10 cellular contexts compared by ENCODE assay signal in genomic region chr9:69186841-69187611, GRCh38. TPM values are rescaled to one million over a fixed set of nuclear protein-coding genes. Genes with fewer than 3 reads are reported as not detected.
DNase-seq lines count a peak whose midpoint lies in the region; ATAC-seq, FAIRE-seq and TF ChIP-seq lines count a peak whose summit lies in the region.
"Had no signal": no experiment of that assay in that cellular context is flagged by ENCODE, and none has a peak within 500 bp of the region (broad histone marks: within the 10 kb centered on the region; RNA-seq: fewer than 3 reads in every experiment).

No MANE protein-coding gene starts in this region.

- 15% methylated on average over 7 of the region's 7 CpGs for WGBS in smooth muscle cell (ENCODE audit: low lambda C conversion rate)

- peak overlapping the region; percentile 64 for H3K4me2 ChIP-seq in keratinocyte (ENCODE audit: control insufficient read depth, extremely low read depth, insufficient read depth, low read depth, low read length)
- peak overlapping the region; percentile 78 for H3K4me2 ChIP-seq in smooth muscle cell

- H4K20me1 ChIP-seq in keratinocyte (ENCODE audit: control insufficient read depth, extremely low read depth, insufficient read depth, low read length) (no peaks in the 10 kb centered on the region), smooth muscle cell (ENCODE audit: low read depth) (no peaks in the 10 kb centered on the region)

- H3K36me3 ChIP-seq in keratinocyte (ENCODE audit: control insufficient read depth in 2 of 2, extremely low read depth in 1 of 2, insufficient read depth in 2 of 2, low read length in 2 of 2) (peaks cover 4 to 19% of the 10 kb centered on the region in 2 experiments), smooth muscle cell (ENCODE audit: low read depth) (no peaks in the 10 kb centered on the region)

- H3K4me3 ChIP-seq in cardiac fibroblast (replicated peaks in 1 of 2; ENCODE audit: low read depth in 2 of 2, low read length in 2 of 2) (peak overlapping the region in 1 of 2 donors; percentile 4), keratinocyte (ENCODE audit: control insufficient read depth in 2 of 3, extremely low read depth in 1 of 3, insufficient read depth in 2 of 3, low read depth in 1 of 3, low read length in 3 of 3) (no peak overlapping the region), smooth muscle cell (no peak overlapping the region)

- no peak for FAIRE-seq in keratinocyte (lab: Jason Lieb, UNC)

- no peak for ATAC-seq in activated CD4-positive, CD25-positive, alpha-beta regulatory T cell treated with anti-CD3 and anti-CD28 coated beads, Interleukin-2, amount 50 U/mL, for 24 hours

- H2AFZ ChIP-seq in keratinocyte (ENCODE audit: control insufficient read depth, low read length) (no peak overlapping the region), smooth muscle cell (ENCODE audit: low read depth) (peak overlapping the region; percentile 50)

- H3K4me1 ChIP-seq in keratinocyte (ENCODE audit: control insufficient read depth, extremely low read depth, insufficient read depth, low read length) (peaks cover 30% of the 10 kb centered on the region), smooth muscle cell (ENCODE audit: low read depth) (peaks cover 19% of the 10 kb centered on the region)

- H3K9me3 Mint-ChIP-seq in HFFc6 = no peaks in the 10 kb centered on the region

- H3K27me3 Mint-ChIP-seq in HFFc6 (ENCODE audit: insufficient read depth) = no peaks in the 10 kb centered on the region

- H3K27ac ChIP-seq in keratinocyte (ENCODE audit: control insufficient read depth, insufficient read depth, low read length) (peak overlapping the region; percentile 45), smooth muscle cell (ENCODE audit: low read depth) (peak overlapping the region; percentile 78)

- H3K36me3 Mint-ChIP-seq in HFFc6 (ENCODE audit: low read depth) = peaks cover 8% of the 10 kb centered on the region

- H3K9ac ChIP-seq in keratinocyte (ENCODE audit: control insufficient read depth, extremely low read depth, insufficient read depth, low read length) (no peak overlapping the region), smooth muscle cell (ENCODE audit: low read depth) (peak overlapping the region; percentile 41)

- no peak for TF ChIP-seq CTCF in HFFc6 (IDR thresholded peaks at IDR 0.05)
- TF ChIP-seq CTCF in cardiac fibroblast (IDR thresholded peaks at IDR 0.05; ENCODE audit: low read depth, low read length) = no peak
- no peak for TF ChIP-seq CTCF in keratinocyte (optimal IDR thresholded peaks at IDR 0.05 in 1 of 3, IDR thresholded peaks at IDR 0.05 in 1 of 3, conservative IDR thresholded peaks at IDR 0.05 in 1 of 3; ENCODE audit: extremely low read depth in 1 of 3, insufficient read depth in 2 of 3, low read length in 3 of 3)
- TF ChIP-seq CTCF in smooth muscle cell (IDR thresholded peaks at IDR 0.05; ENCODE audit: borderline replicate concordance, insufficient read depth, poor library complexity, severe bottlenecking) = no peak

- H3K9me3 ChIP-seq in keratinocyte (ENCODE audit: control insufficient read depth, low read depth, low read length) = no peaks in the 10 kb centered on the region
- H3K9me3 ChIP-seq in smooth muscle cell (replicated peaks; ENCODE audit: low read depth) = no peaks in the 10 kb centered on the region

- peaks cover 3% of the 10 kb centered on the region for H3K9me1 ChIP-seq in keratinocyte (ENCODE audit: control insufficient read depth, extremely low read depth, insufficient read depth, low read length)

- H3K27me3 ChIP-seq in keratinocyte (ENCODE audit: control insufficient read depth, extremely low read depth, insufficient read depth, low read length) (no peaks in the 10 kb centered on the region), smooth muscle cell (ENCODE audit: low read depth) (no peaks in the 10 kb centered on the region)

- peaks cover 52% of the 10 kb centered on the region for H3K4me1 Mint-ChIP-seq in HFFc6 (ENCODE audit: low read depth)

- peak; percentile 39 for DNase-seq in HFFc6
- DNase-seq in cardiac fibroblast (ENCODE audit: low read depth in 2 of 2) = peak; percentile 65 to 85
- DNase-seq in keratinocyte (ENCODE audit: low read depth, low spot score) = no peak
- DNase-seq in smooth muscle cell (lab: John Stamatoyannopoulos, UW; ENCODE audit: unreplicated experiment) = no peak
- no peak for DNase-seq in NCI-H1436 treated with DMSO at 0.1 percent for 48 hours (lab: John Stamatoyannopoulos, UW)
- no peak for DNase-seq in NCI-H2227 treated with DMSO at 0.1 percent for 48 hours (lab: John Stamatoyannopoulos, UW)
- no peak for DNase-seq in activated effector memory CD4-positive, alpha-beta T cell treated with Interleukin-2 at 50 U/mL for 16 hours
- DNase-seq: NCI-H1105 treated with DMSO at 0.1 percent for 48 hours, T-helper 2 cell had no signal

- peak overlapping the region; percentile 46 for H3K4me3 Mint-ChIP-seq in HFFc6

- H3K79me2 ChIP-seq in keratinocyte (ENCODE audit: control insufficient read depth, insufficient read depth, low read length) = peaks cover 98% of the 10 kb centered on the region
- H3K79me2 ChIP-seq in smooth muscle cell (ENCODE audit: low read depth) = peaks cover 55% of the 10 kb centered on the region

- dilution Hi-C loops in keratinocyte (cut with MboI; ENCODE audit: extremely low pct_ligation_motif_present, low sequenced_read_pairs) = no loop called here

- peak overlapping the region; percentile 69 for H3K27ac Mint-ChIP-seq in HFFc6

- H3F3A ChIP-seq in smooth muscle cell (ENCODE audit: low read depth) = peaks cover 8% of the 10 kb centered on the region

RNA-seq across cellular contexts. Expression of gene TJP2, which starts 12.9 kb away (rescaled TPM):
- total RNA-seq in HFFc6 (2021; fragmentation: NEBNext Ultra II Directional; extraction: Animal tissue kit (Norgen Biotek cat#: 25700)) = 10 to 100 TPM; 25.3 to 50.4 (median 45.4) TPM
- 34.9 to 74.8 TPM (median 65.5 TPM) in 3 replicates for polyA plus RNA-seq in keratinocyte
- 80.3 TPM for polyA plus RNA-seq in keratinocyte (2011; ENCODE audit: low read depth)
- polyA plus RNA-seq in keratinocyte (2011; cell fraction: cytosol; rRNA removed) = 29.8 and 43.8 TPM in 2 replicates
- 81.2 and 90.1 TPM in 2 replicates for polyA plus RNA-seq in keratinocyte (2011; cell fraction: nucleus; rRNA removed)
- polyA plus RNA-seq in keratinocyte (2012; ENCODE audit: low replicate concordance) = 69.1 and 83.8 TPM in 2 replicates
- 26.5 to 64.6 TPM (median 29.1 TPM) in 3 replicates for polyA minus RNA-seq in keratinocyte
- 45.5 TPM for polyA minus RNA-seq in keratinocyte (2011; cell fraction: cytosol; rRNA and poly(A)+ RNA removed)
- 70.3 and 120 TPM in 2 replicates for polyA minus RNA-seq in keratinocyte (2011; cell fraction: nucleus; rRNA and poly(A)+ RNA removed)
- total RNA-seq in smooth muscle cell = 48.4 and 49.9 TPM in 2 replicates
- polyA plus RNA-seq in smooth muscle cell = 14.9 and 47.5 TPM in 2 replicates

Comparison
In these comparisons a context has a peak if more than half of its experiments do, and no peak if none do; other contexts are left out.
1. DNase-seq: peak in HFFc6 (single experiment) and cardiac fibroblast (2 of 2); none in keratinocyte (single experiment), smooth muscle cell (single experiment), NCI-H1436 treated with DMSO at 0.1 percent for 48 hours (single experiment), NCI-H2227 treated with DMSO at 0.1 percent for 48 hours (single experiment) and activated effector memory CD4-positive, alpha-beta T cell treated with Interleukin-2 at 50 U/mL for 16 hours (single experiment).